13 cellular contexts compared by ENCODE assay signal in genomic region chr17:77381731-77382130, GRCh38.
DNase-seq lines count a peak whose midpoint lies in the region; ATAC-seq and TF ChIP-seq lines count a peak whose summit lies in the region.
"Had no signal": no experiment of that assay in that cellular context is flagged by ENCODE, and none has a peak within 500 bp of the region (broad histone marks: within the 10 kb centered on the region; RNA-seq: fewer than 3 reads in every experiment).

No MANE protein-coding gene starts in this region.

- H3K4me2 ChIP-seq in BLaER1 treated with 17β-estradiol and CSF1 and Interleukin-3, amounts not matched to agents 10 nM and 100 nM = peak overlapping the region; percentile 61 to 100 (median 81)
- H3K4me2 ChIP-seq in trophoblast cell (ENCODE audit: low read length) = no peak overlapping the region

- no peaks in the 10 kb centered on the region for H3K9me3 ChIP-seq in BLaER1 treated with 17β-estradiol and CSF1 and Interleukin-3, amounts not matched to agents 10 nM and 100 nM (replicated peaks in 1 of 11)
- H3K9me3 ChIP-seq in Caco-2 (no peaks in the 10 kb centered on the region), trophoblast cell (ENCODE audit: insufficient read depth, low read depth, low read length) (no peaks in the 10 kb centered on the region)
- H3K9me3 ChIP-seq: neutrophil had no signal

- H3K14ac ChIP-seq in trophoblast cell (ENCODE audit: low read length) = peak overlapping the region; percentile 16

- H2AFZ ChIP-seq in trophoblast cell (ENCODE audit: insufficient read depth, low read length, poor library complexity) = no peak overlapping the region
- H2AFZ ChIP-seq: GM23248 had no signal

- peaks cover 27% of the 10 kb centered on the region for H3K4me1 Mint-ChIP-seq in Caco-2 (ENCODE audit: low read depth, unreplicated experiment)
- peaks cover 63% of the 10 kb centered on the region for H3K4me1 Mint-ChIP-seq in activated naive CD8-positive, alpha-beta T cell treated with anti-CD3 and anti-CD28 coated beads, Interleukin-2, amount 10 ng/mL, durations not matched to agents 7 days and 5 days

- no peaks in the 10 kb centered on the region for H3K9me3 Mint-ChIP-seq in Caco-2 (ENCODE audit: unreplicated experiment)
- H3K9me3 Mint-ChIP-seq in activated naive CD8-positive, alpha-beta T cell treated with anti-CD3 and anti-CD28 coated beads, Interleukin-2, amount 10 ng/mL, durations not matched to agents 7 days and 5 days = no peaks in the 10 kb centered on the region

- H3K4me3 ChIP-seq in BLaER1 treated with 17β-estradiol and CSF1 and Interleukin-3, amounts not matched to agents 10 nM and 100 nM = no peak overlapping the region
- H3K4me3 ChIP-seq in Caco-2 (ENCODE audit: low read depth, low read length) (no peak overlapping the region), trophoblast cell (ENCODE audit: low read depth, low read length) (no peak overlapping the region), H7 (ENCODE audit: insufficient read depth, low read depth, low read length) (no peak overlapping the region)
- H3K4me3 ChIP-seq: GM23248 had no signal

- POLR2A ChIA-PET in Caco-2 (lab: Charles Lee) = no interaction called here
- POLR2A ChIA-PET in activated naive CD8-positive, alpha-beta T cell treated with anti-CD3 and anti-CD28 coated beads, Interleukin-2, amount 10 ng/mL, durations not matched to agents 7 days and 5 days (lab: Charles Lee) = interaction anchor here (1.2 to 2.3 kb wide), 10 partner anchors 7 to 68 kb away, joined by 4 to 15 read pairs (median 9); no protein-coding TSS in a partner anchor

- H3K18ac ChIP-seq in trophoblast cell (ENCODE audit: low read length) = peak overlapping the region; percentile 4

- no peak overlapping the region for H2AK5ac ChIP-seq in trophoblast cell (ENCODE audit: low read length)

- H3K27ac Mint-ChIP-seq in Caco-2 (ENCODE audit: unreplicated experiment) = peak overlapping the region; percentile 87
- peak overlapping the region; percentile 90 for H3K27ac Mint-ChIP-seq in activated naive CD8-positive, alpha-beta T cell treated with anti-CD3 and anti-CD28 coated beads, Interleukin-2, amount 10 ng/mL, durations not matched to agents 7 days and 5 days

- peak overlapping the region; percentile 12 for H2BK12ac ChIP-seq in trophoblast cell (ENCODE audit: low read length)

- H3K36me3 Mint-ChIP-seq in Caco-2 (ENCODE audit: insufficient read depth, unreplicated experiment) = peaks cover 37% of the 10 kb centered on the region
- H3K36me3 Mint-ChIP-seq in activated naive CD8-positive, alpha-beta T cell treated with anti-CD3 and anti-CD28 coated beads, Interleukin-2, amount 10 ng/mL, durations not matched to agents 7 days and 5 days = peaks cover 8% of the 10 kb centered on the region

- no peak overlapping the region for H3K4me3 Mint-ChIP-seq in Caco-2 (ENCODE audit: unreplicated experiment)
- peak overlapping the region; percentile 69 for H3K4me3 Mint-ChIP-seq in activated naive CD8-positive, alpha-beta T cell treated with anti-CD3 and anti-CD28 coated beads, Interleukin-2, amount 10 ng/mL, durations not matched to agents 7 days and 5 days

- BruUV-seq in Caco-2 (replicated peaks; lab: Mats Ljungman, UMichigan) = no TSS peak

- CTCF ChIA-PET in Caco-2 (lab: Charles Lee) = interaction anchor here (0.9 to 1.9 kb wide), 3 partner anchors 11 to 48 kb away, joined by 3 to 10 read pairs (median 4); no protein-coding TSS in a partner anchor

- ATAC-seq in activated naive CD8-positive, alpha-beta T cell treated with anti-CD3 and anti-CD28 coated beads, Interleukin-2, amount 10 ng/mL, durations not matched to agents 7 days and 5 days (ENCODE audit: low read depth) = no peak
- ATAC-seq in HG02763 (IDR thresholded peaks at IDR 0.05; ENCODE audit: unreplicated experiment) (no peak), HG02852 (IDR thresholded peaks at IDR 0.05; ENCODE audit: unreplicated experiment) (no peak)

- no CpG with 5 or more reads among the region's 8 CpGs for WGBS in trophoblast cell (ENCODE audit: extremely low coverage, insufficient coverage, insufficient read length)

- peak overlapping the region in 5 of 11 experiments; percentile 39 to 67 (median 55); a peak in 6 of 22 replicates for H3K9ac ChIP-seq in BLaER1 treated with 17β-estradiol and CSF1 and Interleukin-3, amounts not matched to agents 10 nM and 100 nM
- H3K9ac ChIP-seq in trophoblast cell (ENCODE audit: low read length) = no peak overlapping the region
- H3K9ac ChIP-seq: GM23248 had no signal

- no peaks in the 10 kb centered on the region for H3K27me3 ChIP-seq in BLaER1 treated with 17β-estradiol and CSF1 and Interleukin-3, amounts not matched to agents 10 nM and 100 nM
- H3K27me3 ChIP-seq in Caco-2 (replicated peaks; ENCODE audit: control insufficient read depth, insufficient read depth, low read length) = no peaks in the 10 kb centered on the region
- H3K27me3 ChIP-seq in trophoblast cell (ENCODE audit: insufficient read depth, low read length) = no peaks in the 10 kb centered on the region
- no peaks in the 10 kb centered on the region for H3K27me3 ChIP-seq in H7 (ENCODE audit: control insufficient read depth, insufficient read depth, low read length)
- H3K27me3 ChIP-seq: neutrophil had no signal

- H3K36me3 ChIP-seq in BLaER1 treated with 17β-estradiol and CSF1 and Interleukin-3, amounts not matched to agents 10 nM and 100 nM = peaks cover 0 to 45% (median 12%) of the 10 kb centered on the region in 11 experiments; a peak in 14 of 22 replicates
- H3K36me3 ChIP-seq in Caco-2 (ENCODE audit: control insufficient read depth, insufficient read depth, low read length) (no peaks in the 10 kb centered on the region), trophoblast cell (ENCODE audit: control insufficient read depth in 1 of 2, insufficient read depth in 2 of 2, low read length in 2 of 2) (peaks cover 0 to 7% of the 10 kb centered on the region in 2 experiments), H7 (replicated peaks; ENCODE audit: control insufficient read depth, insufficient read depth, low read length) (no peaks in the 10 kb centered on the region; the same call in 1 of the 2 replicates)

- H2BK5ac ChIP-seq in trophoblast cell (ENCODE audit: low read depth, low read length, poor library complexity) = no peak overlapping the region

- intact Hi-C loops in Caco-2 (cut with micrococcal nuclease; ENCODE audit: unreplicated experiment) = loop anchor here (1.0 kb wide), 1 partner anchor 11 kb away; no protein-coding TSS in a partner anchor

- no peak overlapping the region for H4K8ac ChIP-seq in trophoblast cell (ENCODE audit: low read depth, low read length)

- H3K79me2 ChIP-seq in trophoblast cell (ENCODE audit: control insufficient read depth, insufficient read depth, low read length, poor library complexity) = peaks cover 11% of the 10 kb centered on the region

- no peaks in the 10 kb centered on the region for H3K27me3 Mint-ChIP-seq in Caco-2 (ENCODE audit: insufficient read depth, unreplicated experiment)
- no peaks in the 10 kb centered on the region for H3K27me3 Mint-ChIP-seq in activated naive CD8-positive, alpha-beta T cell treated with anti-CD3 and anti-CD28 coated beads, Interleukin-2, amount 10 ng/mL, durations not matched to agents 7 days and 5 days

- DNase-seq in Caco-2 (no peak), trophoblast cell (no peak), H7 (no peak)
- DNase-seq in activated naive CD8-positive, alpha-beta T cell treated with anti-CD3 and anti-CD28 coated beads, Interleukin-2, amount 10 ng/mL, durations not matched to agents 7 days and 5 days = no peak
- DNase-seq: cortex of kidney, DMS153, GM23248, NCI-H1417, SIG-M5 had no signal

- H4K12ac ChIP-seq in trophoblast cell (ENCODE audit: low read depth, low read length) = no peak overlapping the region

- no peak overlapping the region for H3K23ac ChIP-seq in trophoblast cell (ENCODE audit: low read length)

- H3K4ac ChIP-seq in trophoblast cell (ENCODE audit: low read depth, low read length) = peak overlapping the region; percentile 61

- TF ChIP-seq CTCF in Caco-2 (IDR thresholded peaks at IDR 0.05; ENCODE audit: insufficient read depth in 1 of 2, low read depth in 1 of 2, low read length in 1 of 2, severe bottlenecking in 1 of 2, unreplicated experiment in 1 of 2) = no peak

- H3K79me1 ChIP-seq in trophoblast cell (ENCODE audit: low read length) = peaks cover 16% of the 10 kb centered on the region

- peaks cover 89 to 100% (median 98%) of the 10 kb centered on the region in 10 experiments for H3K4me1 ChIP-seq in BLaER1 treated with 17β-estradiol and CSF1 and Interleukin-3, amounts not matched to agents 10 nM and 100 nM
- H3K4me1 ChIP-seq in Caco-2 = peaks cover 48% of the 10 kb centered on the region
- H3K4me1 ChIP-seq in trophoblast cell (ENCODE audit: control insufficient read depth in 1 of 2, insufficient read depth in 2 of 2, low read length in 2 of 2) = peaks cover 44% of the 10 kb centered on the region in 2 experiments

- H4K91ac ChIP-seq in trophoblast cell (ENCODE audit: low read depth, low read length) = peak overlapping the region; percentile 22

- H4K20me1 ChIP-seq in BLaER1 treated with 17β-estradiol and CSF1 and Interleukin-3, amounts not matched to agents 10 nM and 100 nM = peaks cover 92 to 100% (median 98%) of the 10 kb centered on the region in 11 experiments

- peak overlapping the region; percentile 28 for H2BK120ac ChIP-seq in trophoblast cell (ENCODE audit: insufficient read depth, low read length, poor library complexity)

- H3K27ac ChIP-seq in BLaER1 treated with 17β-estradiol and CSF1 and Interleukin-3, amounts not matched to agents 10 nM and 100 nM = peak overlapping the region in 3 of 11 experiments; percentile 23 to 60 (median 43); a peak in 5 of 22 replicates
- no peak overlapping the region for H3K27ac ChIP-seq in trophoblast cell (ENCODE audit: low read depth, low read length)
- H3K27ac ChIP-seq: GM23248, neutrophil had no signal
